Comparison of ENCODE assay signal across 28 cellular contexts in the genomic region with DNA sequence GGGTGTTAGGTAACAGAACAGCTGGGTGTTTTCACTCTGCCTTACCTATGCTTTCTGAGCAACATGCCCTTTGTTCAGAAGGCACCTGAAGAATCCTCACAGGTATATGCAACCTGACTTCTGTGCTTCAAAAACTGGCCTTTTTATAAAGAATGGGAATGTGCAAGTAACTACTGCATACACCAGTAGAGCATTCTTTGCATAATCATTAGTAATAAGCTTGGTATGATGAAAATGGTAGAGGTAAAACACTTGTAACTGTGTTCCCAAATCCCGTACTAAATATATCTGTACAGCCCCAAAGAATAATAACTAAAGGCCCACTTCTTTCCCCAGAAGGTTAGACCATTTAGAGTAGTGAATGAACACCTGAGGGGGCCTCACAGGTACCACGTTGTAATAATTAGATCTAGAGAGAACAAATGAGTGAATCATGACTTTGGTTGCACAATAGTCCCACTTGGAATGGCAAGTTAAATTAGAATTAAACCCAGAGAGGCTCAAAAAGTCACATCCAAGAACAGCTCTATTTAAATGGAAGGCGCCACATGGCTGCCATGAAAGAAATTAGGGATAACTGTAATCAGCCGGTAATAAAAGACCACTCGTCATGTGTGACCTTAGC.
DNase-seq lines count a peak whose midpoint lies in the region; ATAC-seq, FAIRE-seq and TF ChIP-seq lines count a peak whose summit lies in the region.
"Had no signal": no experiment of that assay in that cellular context is flagged by ENCODE, and none has a peak within 500 bp of the region (broad histone marks: within the 10 kb centered on the region; RNA-seq: fewer than 3 reads in every experiment).

No MANE protein-coding gene starts in this region.

- no peak for TF ChIP-seq CTCF in keratinocyte (optimal IDR thresholded peaks at IDR 0.05 in 1 of 3, IDR thresholded peaks at IDR 0.05 in 1 of 3, conservative IDR thresholded peaks at IDR 0.05 in 1 of 3; ENCODE audit: extremely low read depth in 1 of 3, insufficient read depth in 2 of 3, low read length in 3 of 3)
- TF ChIP-seq CTCF in osteocyte (IDR thresholded peaks at IDR 0.05) = no peak
- no peak for TF ChIP-seq CTCF in brain microvascular endothelial cell (IDR thresholded peaks at IDR 0.05; ENCODE audit: low read depth, low read length, missing control alignments)

- no peak for DNase-seq in CD8-positive, alpha-beta memory T cell
- DNase-seq in effector memory CD8-positive, alpha-beta T cell = no peak
- DNase-seq in keratinocyte (ENCODE audit: low read depth, low spot score) (no peak), NCI-H524 treated with DMSO at 0.1 percent for 48 hours (lab: John Stamatoyannopoulos, UW) (no peak), islet precursor cell (no peak), osteocyte (ENCODE audit: extremely low spot score, unreplicated experiment) (no peak), brain microvascular endothelial cell (no peak)
- DNase-seq: activated CD4-positive, alpha-beta memory T cell treated with anti-CD3 and anti-CD28 coated beads for 36 hours; activated CD4-positive, CD25-positive, alpha-beta regulatory T cell treated with anti-CD3 and anti-CD28 coated beads, Interleukin-2, amount 50 U/mL, for 72 hours; activated CD8-positive, alpha-beta memory T cell treated with anti-CD3 and anti-CD28 coated beads, Interleukin-2, amount 50 U/mL, for 4 hours; activated naive CD4-positive, alpha-beta T cell treated with anti-CD3 and anti-CD28 coated beads, Interleukin-2, amount 50 U/mL, for 16 hours; anterior cingulate cortex; central memory CD4-positive, alpha-beta T cell; NCI-H1105; NCI-H2029 treated with DMSO at 0.1 percent for 48 hours; NCI-H446; nucleus accumbens; stimulated activated naive CD8-positive, alpha-beta T cell treated with anti-CD3 and anti-CD28 coated beads, Interleukin-15, Interleukin-2, amounts not matched to agents 100 U/mL and 50 U/mL, for 24 hours; uterus had no signal

- no peaks in the 10 kb centered on the region for H3K9me3 ChIP-seq in CD8-positive, alpha-beta memory T cell (ENCODE audit: low read length)
- no peaks in the 10 kb centered on the region for H3K9me3 ChIP-seq in keratinocyte (ENCODE audit: control insufficient read depth, low read depth, low read length)
- H3K9me3 ChIP-seq: BLaER1 treated with 17β-estradiol and CSF1 and Interleukin-3, amounts not matched to agents 10 nM and 100 nM; thoracic aorta; uterus had no signal

- no peak for TF ChIP-seq RAD21 in Ishikawa (IDR thresholded peaks at IDR 0.05; ENCODE audit: low read depth)

- H3K9me3 Mint-ChIP-seq in CD8-positive, alpha-beta memory T cell = no peaks in the 10 kb centered on the region
- no peaks in the 10 kb centered on the region for H3K9me3 Mint-ChIP-seq in effector memory CD8-positive, alpha-beta T cell
- H3K9me3 Mint-ChIP-seq in osteocyte (ENCODE audit: unreplicated experiment) = no peaks in the 10 kb centered on the region
- H3K9me3 Mint-ChIP-seq: activated CD4-positive, alpha-beta memory T cell treated with anti-CD3 and anti-CD28 coated beads for 36 hours; T-helper 1 cell treated with Interleukin-12 subunit alpha and Interleukin-12 subunit beta and Interleukin-4 antibody, amounts not matched to agents 30 μg/mL and 1 μg/mL, for 36 hours had no signal

- H4K20me1 ChIP-seq in keratinocyte (ENCODE audit: control insufficient read depth, extremely low read depth, insufficient read depth, low read length) = no peaks in the 10 kb centered on the region
- H4K20me1 ChIP-seq: BLaER1 treated with 17β-estradiol and CSF1 and Interleukin-3, amounts not matched to agents 10 nM and 100 nM had no signal

- H3K27me3 ChIP-seq in CD8-positive, alpha-beta memory T cell (ENCODE audit: insufficient read depth, low read length, poor library complexity, severe bottlenecking) = no peaks in the 10 kb centered on the region
- no peaks in the 10 kb centered on the region for H3K27me3 ChIP-seq in keratinocyte (ENCODE audit: control insufficient read depth, extremely low read depth, insufficient read depth, low read length)
- H3K27me3 ChIP-seq in brain microvascular endothelial cell (replicated peaks) = no peaks in the 10 kb centered on the region
- H3K27me3 ChIP-seq: BLaER1 treated with 17β-estradiol and CSF1 and Interleukin-3, amounts not matched to agents 10 nM and 100 nM; uterus had no signal

- H3K9me1 ChIP-seq in keratinocyte (ENCODE audit: control insufficient read depth, extremely low read depth, insufficient read depth, low read length) = no peaks in the 10 kb centered on the region

- no peak overlapping the region for H3K27ac ChIP-seq in CD8-positive, alpha-beta memory T cell (ENCODE audit: low read depth, low read length)
- H3K27ac ChIP-seq in keratinocyte (ENCODE audit: control insufficient read depth, insufficient read depth, low read length) = no peak overlapping the region
- H3K27ac ChIP-seq in brain microvascular endothelial cell = no peak overlapping the region
- H3K27ac ChIP-seq: BLaER1 treated with 17β-estradiol and CSF1 and Interleukin-3, amounts not matched to agents 10 nM and 100 nM; RWPE1; skin epidermis; thoracic aorta; uterus had no signal

- H3K4me1 ChIP-seq in CD8-positive, alpha-beta memory T cell (ENCODE audit: insufficient read depth, low read length) = peaks cover 31% of the 10 kb centered on the region
- peaks cover 30% of the 10 kb centered on the region for H3K4me1 ChIP-seq in keratinocyte (ENCODE audit: control insufficient read depth, extremely low read depth, insufficient read depth, low read length)
- H3K4me1 ChIP-seq: uterus had no signal

- TF ChIP-seq EP300 in Ishikawa (IDR thresholded peaks at IDR 0.05; ENCODE audit: borderline replicate concordance) = no peak

- H3K4me1 Mint-ChIP-seq in CD8-positive, alpha-beta memory T cell = peaks cover 54 to 91% (median 79%) of the 10 kb centered on the region in 3 donors
- H3K4me1 Mint-ChIP-seq in effector memory CD8-positive, alpha-beta T cell (ENCODE audit: low read depth in 2 of 2) = peaks cover 34 to 63% of the 10 kb centered on the region in 2 donors
- peaks cover 17% of the 10 kb centered on the region for H3K4me1 Mint-ChIP-seq in osteocyte (ENCODE audit: unreplicated experiment)

- dilution Hi-C loops in keratinocyte (cut with MboI; ENCODE audit: extremely low pct_ligation_motif_present, low sequenced_read_pairs) = no loop called here

- H3K27me3 Mint-ChIP-seq in CD8-positive, alpha-beta memory T cell = no peaks in the 10 kb centered on the region
- H3K27me3 Mint-ChIP-seq in effector memory CD8-positive, alpha-beta T cell = no peaks in the 10 kb centered on the region
- H3K27me3 Mint-ChIP-seq in osteocyte (ENCODE audit: unreplicated experiment) = no peaks in the 10 kb centered on the region
- H3K27me3 Mint-ChIP-seq: activated CD4-positive, alpha-beta memory T cell treated with anti-CD3 and anti-CD28 coated beads for 36 hours had no signal

- peak; percentile 51 for FAIRE-seq in keratinocyte (lab: Jason Lieb, UNC)
- FAIRE-seq: D721Med, GM12892 had no signal

- H3K36me3 ChIP-seq in CD8-positive, alpha-beta memory T cell (ENCODE audit: insufficient read depth, low read length) = no peaks in the 10 kb centered on the region
- no peaks in the 10 kb centered on the region for H3K36me3 ChIP-seq in keratinocyte (ENCODE audit: control insufficient read depth in 2 of 2, extremely low read depth in 1 of 2, insufficient read depth in 2 of 2, low read length in 2 of 2)
- peaks cover under 1% of the 10 kb centered on the region for H3K36me3 ChIP-seq in brain microvascular endothelial cell (replicated peaks)
- H3K36me3 ChIP-seq: uterus had no signal

- in situ Hi-C loops in brain microvascular endothelial cell (cut with HindIII; ENCODE audit: low pct_ligation_motif_present, low sequenced_read_pairs) = loop anchor here (25.0 kb wide), 1 partner anchor 883 kb away; no protein-coding TSS in a partner anchor

- H3K79me2 ChIP-seq in keratinocyte (ENCODE audit: control insufficient read depth, insufficient read depth, low read length) = no peaks in the 10 kb centered on the region

- no peak overlapping the region for H3K9ac ChIP-seq in keratinocyte (ENCODE audit: control insufficient read depth, extremely low read depth, insufficient read depth, low read length)
- H3K9ac ChIP-seq: BLaER1 treated with 17β-estradiol and CSF1 and Interleukin-3, amounts not matched to agents 10 nM and 100 nM had no signal

- no peak overlapping the region for H3K4me3 Mint-ChIP-seq in CD8-positive, alpha-beta memory T cell
- H3K4me3 Mint-ChIP-seq in effector memory CD8-positive, alpha-beta T cell = no peak overlapping the region
- no peak overlapping the region for H3K4me3 Mint-ChIP-seq in osteocyte (ENCODE audit: unreplicated experiment)
- H3K4me3 Mint-ChIP-seq: activated CD4-positive, alpha-beta memory T cell treated with anti-CD3 and anti-CD28 coated beads for 36 hours; T-helper 1 cell treated with Interleukin-12 subunit alpha and Interleukin-12 subunit beta and Interleukin-4 antibody, amounts not matched to agents 30 μg/mL and 1 μg/mL, for 36 hours had no signal

- no peak overlapping the region for H3K4me3 ChIP-seq in CD8-positive, alpha-beta memory T cell (ENCODE audit: low read length)
- H3K4me3 ChIP-seq in keratinocyte (ENCODE audit: control insufficient read depth in 2 of 3, extremely low read depth in 1 of 3, insufficient read depth in 2 of 3, low read depth in 1 of 3, low read length in 3 of 3) (no peak overlapping the region), brain microvascular endothelial cell (ENCODE audit: low read depth, low read length) (no peak overlapping the region)
- H3K4me3 ChIP-seq: BLaER1 treated with 17β-estradiol and CSF1 and Interleukin-3, amounts not matched to agents 10 nM and 100 nM; skin epidermis; thoracic aorta; uterus had no signal

- peaks cover 0 to 24% (median 2%) of the 10 kb centered on the region in 3 donors for H3K36me3 Mint-ChIP-seq in CD8-positive, alpha-beta memory T cell
- peaks cover 11% of the 10 kb centered on the region for H3K36me3 Mint-ChIP-seq in effector memory CD8-positive, alpha-beta T cell (ENCODE audit: insufficient read depth)
- peaks cover 5% of the 10 kb centered on the region for H3K36me3 Mint-ChIP-seq in osteocyte (ENCODE audit: unreplicated experiment)

- H3K4me2 ChIP-seq in keratinocyte (ENCODE audit: control insufficient read depth, extremely low read depth, insufficient read depth, low read depth, low read length) = no peak overlapping the region
- H3K4me2 ChIP-seq: BLaER1 treated with 17β-estradiol and CSF1 and Interleukin-3, amounts not matched to agents 10 nM and 100 nM had no signal

- no peak for ATAC-seq in effector memory CD8-positive, alpha-beta T cell (replicated peaks)
- ATAC-seq: left lobe of liver; stimulated activated naive CD8-positive, alpha-beta T cell treated with anti-CD3 and anti-CD28 coated beads, Interleukin-15, Interleukin-2, amounts not matched to agents 100 U/mL and 50 U/mL, for 24 hours had no signal

- H2AFZ ChIP-seq in keratinocyte (ENCODE audit: control insufficient read depth, low read length) = no peak overlapping the region

- peak overlapping the region in 7 of 8 donors; percentile 26 to 90 (median 43) for H3K27ac Mint-ChIP-seq in CD8-positive, alpha-beta memory T cell
- H3K27ac Mint-ChIP-seq in effector memory CD8-positive, alpha-beta T cell = peak overlapping the region; percentile 66 to 85
- no peak overlapping the region for H3K27ac Mint-ChIP-seq in osteocyte (ENCODE audit: unreplicated experiment)
- H3K27ac Mint-ChIP-seq: activated CD4-positive, alpha-beta memory T cell treated with anti-CD3 and anti-CD28 coated beads for 36 hours; T-helper 1 cell treated with Interleukin-12 subunit alpha and Interleukin-12 subunit beta and Interleukin-4 antibody, amounts not matched to agents 30 μg/mL and 1 μg/mL, for 36 hours had no signal

- POLR2A ChIA-PET in CD8-positive, alpha-beta memory T cell (lab: Charles Lee) = no interaction called here

- CTCF ChIA-PET in CD8-positive, alpha-beta memory T cell (lab: Charles Lee) = interaction anchor here (0.8 to 1.2 kb wide), 3 partner anchors 9 to 460 kb away, joined by 3 read pairs; no protein-coding TSS in a partner anchor
